ENCODE assay signal across 1 cellular context in the genomic region with DNA sequence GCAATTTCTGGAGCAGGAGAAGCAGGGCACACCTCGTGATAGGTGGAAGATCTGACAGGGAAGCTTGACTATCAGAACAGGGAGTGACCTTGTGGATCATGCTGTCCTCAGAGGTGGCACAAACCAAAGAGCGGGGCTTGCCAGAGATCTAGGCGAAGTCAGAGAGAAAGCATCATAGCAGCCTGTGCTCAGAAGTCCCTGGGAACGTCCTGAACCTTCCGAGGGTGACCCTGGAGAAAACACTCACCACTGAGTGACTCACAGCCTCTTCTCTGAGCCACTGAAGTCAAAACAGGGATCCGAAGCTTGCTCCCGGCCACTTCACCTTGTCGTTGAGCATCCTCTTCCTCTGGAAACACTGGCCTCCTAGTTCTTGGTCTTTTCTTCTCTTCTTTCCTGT.
TF ChIP-seq lines count a peak whose summit lies in the region.

No MANE protein-coding gene starts in this region.

TF ChIP-seq in A549, 52 proteins besides CTCF, POLR2A, EP300 and RAD21 (continued from another document):
- TF ChIP-seq HMGXB4 (CRISPR knock-in tag; IDR thresholded peaks at IDR 0.05; ENCODE audit: borderline replicate concordance) (no peak), KDM5A (IDR thresholded peaks at IDR 0.05) (no peak)
